Comparison of ENCODE assay signal across 9 cellular contexts in the genomic region with DNA sequence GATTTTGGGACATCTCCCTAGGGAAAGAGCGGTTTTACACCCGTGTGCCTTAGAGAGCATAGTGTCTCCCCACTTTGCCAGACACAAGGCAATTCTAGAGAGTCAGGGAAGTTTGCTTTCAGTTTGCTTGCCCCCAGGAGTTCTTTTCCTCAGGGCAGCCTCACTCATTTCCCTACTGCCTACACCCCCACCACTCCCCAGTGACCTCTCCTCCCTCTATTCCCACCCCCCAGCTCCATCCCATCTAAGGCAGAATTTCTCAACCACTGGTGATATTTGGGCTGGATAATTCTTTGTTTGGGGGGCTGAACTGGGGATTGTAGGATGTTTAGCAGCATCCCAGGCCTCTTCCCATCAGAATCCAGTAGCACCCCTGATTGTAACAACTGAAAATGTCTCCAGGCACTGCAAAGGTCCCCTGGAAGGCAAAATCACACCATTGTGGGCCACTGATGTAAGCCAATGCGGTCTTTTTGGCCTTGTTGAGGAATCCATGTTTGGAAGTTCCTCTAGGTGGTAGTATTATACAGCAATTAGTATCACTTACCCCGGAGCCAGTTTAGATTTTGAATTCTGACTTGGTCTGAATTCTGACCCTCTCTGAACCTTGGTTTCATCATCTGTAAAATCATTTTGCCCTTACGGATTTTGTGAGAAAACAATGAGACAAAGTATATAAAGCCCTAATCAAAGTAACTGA. TPM values are rescaled to one million over a fixed set of nuclear protein-coding genes. Genes with fewer than 3 reads are reported as not detected.
A peak's percentile ranks its signal among the peaks of the same experiment; 100 is the strongest.
DNase-seq lines count a peak whose midpoint lies in the region; ATAC-seq and TF ChIP-seq lines count a peak whose summit lies in the region.
"Had no signal": no experiment of that assay in that cellular context is flagged by ENCODE, and none has a peak within 500 bp of the region (broad histone marks: within the 10 kb centered on the region; RNA-seq: fewer than 3 reads in every experiment).

No MANE protein-coding gene starts in this region.

- TF ChIP-seq CTCF in activated CD8-positive, alpha-beta T cell treated with anti-CD3 and anti-CD28 coated beads for 36 hours (IDR thresholded peaks at IDR 0.05) = peak; percentile 25
- peak; percentile 64 for TF ChIP-seq CTCF in PC-9 (conservative IDR thresholded peaks at IDR 0.05)
- peak; percentile 68 for TF ChIP-seq CTCF in type B pancreatic cell (conservative IDR thresholded peaks at IDR 0.05)
- no peak for TF ChIP-seq CTCF in colonic mucosa (IDR thresholded peaks at IDR 0.05)

- peaks cover under 1% of the 10 kb centered on the region; the same call in 1 of the 2 replicates for H3K9me3 ChIP-seq in PC-9 (ENCODE audit: insufficient read depth, low read depth)
- no peaks in the 10 kb centered on the region for H3K9me3 ChIP-seq in colonic mucosa

- H3K36me3 ChIP-seq in PC-9 (ENCODE audit: low read depth) (no peaks in the 10 kb centered on the region), colonic mucosa (no peaks in the 10 kb centered on the region)

- no peak overlapping the region for H3K27ac ChIP-seq in PC-9
- no peak overlapping the region for H3K27ac ChIP-seq in colonic mucosa

- H3K4me1 Mint-ChIP-seq in activated CD8-positive, alpha-beta T cell treated with anti-CD3 and anti-CD28 coated beads for 36 hours (ENCODE audit: low read depth) = no peaks in the 10 kb centered on the region
- H3K4me1 Mint-ChIP-seq in activated CD8-positive, alpha-beta T cell treated with anti-CD3 and anti-CD28 coated beads, Interleukin-2, amount 10 ng/mL, durations not matched to agents 7 days and 5 days (ENCODE audit: low read depth) = no peaks in the 10 kb centered on the region
- no peaks in the 10 kb centered on the region for H3K4me1 Mint-ChIP-seq in type B pancreatic cell (ENCODE audit: unreplicated experiment)

- H3K4me3 ChIP-seq in PC-9 (no peak overlapping the region), colonic mucosa (no peak overlapping the region)

- no peak for DNase-seq in activated CD8-positive, alpha-beta T cell treated with anti-CD3 and anti-CD28 coated beads for 36 hours
- DNase-seq in activated CD8-positive, alpha-beta T cell treated with anti-CD3 and anti-CD28 coated beads, Interleukin-2, amount 10 ng/mL, durations not matched to agents 7 days and 5 days = no peak
- no peak for DNase-seq in PC-9
- DNase-seq in hepatic stellate cell (ENCODE audit: low spot score) = peak; percentile 12
- no peak for DNase-seq in type B pancreatic cell (ENCODE audit: extremely low spot score, unreplicated experiment)
- no peak for DNase-seq in colonic mucosa
- no peak for DNase-seq in SK-N-DZ (ENCODE audit: low spot score)
- no peak for DNase-seq in COLO668 (lab: John Stamatoyannopoulos, UW; ENCODE audit: unreplicated experiment)
- DNase-seq: left cardiac atrium had no signal

- CTCF ChIA-PET in activated CD8-positive, alpha-beta T cell treated with anti-CD3 and anti-CD28 coated beads for 36 hours (lab: Charles Lee) = interaction anchor here (2.1 kb wide), 1 partner anchor 224 kb away, joined by 13 read pairs; no protein-coding TSS in a partner anchor
- CTCF ChIA-PET in activated CD8-positive, alpha-beta T cell treated with anti-CD3 and anti-CD28 coated beads, Interleukin-2, amount 10 ng/mL, durations not matched to agents 7 days and 5 days (lab: Charles Lee) = interaction anchor here (1.0 kb wide), 1 partner anchor 226 kb away, joined by 3 read pairs; no protein-coding TSS in a partner anchor
- CTCF ChIA-PET in PC-9 (lab: Charles Lee) = interaction anchor here (0.7 kb wide), 1 partner anchor 225 kb away, joined by 3 read pairs; no protein-coding TSS in a partner anchor

- no peak overlapping the region for H2AFZ ChIP-seq in PC-9

- POLR2A ChIA-PET in activated CD8-positive, alpha-beta T cell treated with anti-CD3 and anti-CD28 coated beads for 36 hours (lab: Charles Lee) = no interaction called here
- POLR2A ChIA-PET in activated CD8-positive, alpha-beta T cell treated with anti-CD3 and anti-CD28 coated beads, Interleukin-2, amount 10 ng/mL, durations not matched to agents 7 days and 5 days (lab: Charles Lee) = interaction anchor here (0.5 kb wide), 1 partner anchor 224 kb away, joined by 3 read pairs; no protein-coding TSS in a partner anchor
- POLR2A ChIA-PET in PC-9 (lab: Charles Lee; ENCODE audit: unreplicated experiment) = interaction anchor here (0.5 kb wide), 1 partner anchor 11 kb away, joined by 27 read pairs; no protein-coding TSS in a partner anchor

- no peaks in the 10 kb centered on the region; the same call in 1 of the 2 replicates for H3F3A ChIP-seq in PC-9 (ENCODE audit: insufficient read depth, low read depth)

- H3K9me3 Mint-ChIP-seq in activated CD8-positive, alpha-beta T cell treated with anti-CD3 and anti-CD28 coated beads for 36 hours = no peaks in the 10 kb centered on the region
- H3K9me3 Mint-ChIP-seq in activated CD8-positive, alpha-beta T cell treated with anti-CD3 and anti-CD28 coated beads, Interleukin-2, amount 10 ng/mL, durations not matched to agents 7 days and 5 days (ENCODE audit: insufficient read depth) = no peaks in the 10 kb centered on the region
- peaks cover 5% of the 10 kb centered on the region for H3K9me3 Mint-ChIP-seq in type B pancreatic cell

- H3K4me3 Mint-ChIP-seq in activated CD8-positive, alpha-beta T cell treated with anti-CD3 and anti-CD28 coated beads for 36 hours = no peak overlapping the region
- H3K4me3 Mint-ChIP-seq in activated CD8-positive, alpha-beta T cell treated with anti-CD3 and anti-CD28 coated beads, Interleukin-2, amount 10 ng/mL, durations not matched to agents 7 days and 5 days = no peak overlapping the region
- H3K4me3 Mint-ChIP-seq in type B pancreatic cell = no peak overlapping the region

- no peaks in the 10 kb centered on the region for H3K79me2 ChIP-seq in PC-9 (ENCODE audit: low read depth)

- no peaks in the 10 kb centered on the region for H3K36me3 Mint-ChIP-seq in activated CD8-positive, alpha-beta T cell treated with anti-CD3 and anti-CD28 coated beads for 36 hours (ENCODE audit: low read depth)
- no peaks in the 10 kb centered on the region for H3K36me3 Mint-ChIP-seq in activated CD8-positive, alpha-beta T cell treated with anti-CD3 and anti-CD28 coated beads, Interleukin-2, amount 10 ng/mL, durations not matched to agents 7 days and 5 days (ENCODE audit: low read depth)
- H3K36me3 Mint-ChIP-seq in type B pancreatic cell = peaks cover 4% of the 10 kb centered on the region

- H3K27ac Mint-ChIP-seq in activated CD8-positive, alpha-beta T cell treated with anti-CD3 and anti-CD28 coated beads for 36 hours = no peak overlapping the region
- H3K27ac Mint-ChIP-seq in activated CD8-positive, alpha-beta T cell treated with anti-CD3 and anti-CD28 coated beads, Interleukin-2, amount 10 ng/mL, durations not matched to agents 7 days and 5 days = no peak overlapping the region
- H3K27ac Mint-ChIP-seq in type B pancreatic cell = peak overlapping the region; percentile 57

- H3K9me2 ChIP-seq in PC-9 (ENCODE audit: insufficient read depth) = no peaks in the 10 kb centered on the region

- H4K20me1 ChIP-seq in PC-9 (ENCODE audit: insufficient read depth) = no peaks in the 10 kb centered on the region

- intact Hi-C loops in activated CD8-positive, alpha-beta T cell treated with anti-CD3 and anti-CD28 coated beads for 36 hours (cut with micrococcal nuclease) = no loop called here
- intact Hi-C loops in PC-9 (cut with micrococcal nuclease; ENCODE audit: unreplicated experiment) = loop anchor here (1.0 kb wide), 1 partner anchor 225 kb away; no protein-coding TSS in a partner anchor
- intact Hi-C loops in colonic mucosa (cut with DNase I) = loop anchor here (2.0 kb wide), 1 partner anchor 225 kb away; no protein-coding TSS in a partner anchor

- no peak overlapping the region for H3K4me2 ChIP-seq in PC-9

- no peak overlapping the region for H3K9ac ChIP-seq in colonic mucosa (ENCODE audit: low read depth in 2 of 2, low read length in 2 of 2)

- no peak for ATAC-seq in activated CD8-positive, alpha-beta T cell treated with anti-CD3 and anti-CD28 coated beads for 36 hours
- ATAC-seq in activated CD8-positive, alpha-beta T cell treated with anti-CD3 and anti-CD28 coated beads, Interleukin-2, amount 10 ng/mL, durations not matched to agents 7 days and 5 days = no peak

- peaks cover 33% of the 10 kb centered on the region for H3K27me3 Mint-ChIP-seq in activated CD8-positive, alpha-beta T cell treated with anti-CD3 and anti-CD28 coated beads for 36 hours
- peaks cover 24% of the 10 kb centered on the region for H3K27me3 Mint-ChIP-seq in activated CD8-positive, alpha-beta T cell treated with anti-CD3 and anti-CD28 coated beads, Interleukin-2, amount 10 ng/mL, durations not matched to agents 7 days and 5 days (ENCODE audit: low read depth)
- peaks cover 68% of the 10 kb centered on the region for H3K27me3 Mint-ChIP-seq in type B pancreatic cell

- peaks cover 10% of the 10 kb centered on the region for H3K4me1 ChIP-seq in PC-9 (replicated peaks; ENCODE audit: insufficient read depth)
- no peaks in the 10 kb centered on the region for H3K4me1 ChIP-seq in colonic mucosa

- no peaks in the 10 kb centered on the region for H3K27me3 ChIP-seq in PC-9 (ENCODE audit: insufficient read depth, low read depth)
- H3K27me3 ChIP-seq in colonic mucosa = no peaks in the 10 kb centered on the region

- BruUV-seq in PC-9 (replicated peaks; lab: Mats Ljungman, UMichigan) = no TSS peak

RNA-seq across cellular contexts. Expression of gene EPPIN, which starts 1.3 kb away (rescaled TPM):
- total RNA-seq in activated CD8-positive, alpha-beta T cell treated with anti-CD3 and anti-CD28 coated beads for 36 hours = not detected
- not detected for total RNA-seq in activated CD8-positive, alpha-beta T cell treated with anti-CD3 and anti-CD28 coated beads, Interleukin-2, amount 10 ng/mL, durations not matched to agents 7 days and 5 days
- not detected in 2 replicates for total RNA-seq in PC-9 (2021)
- 0.24 TPM in 1 of 2 replicates, not detected in the other for total RNA-seq in type B pancreatic cell (ENCODE audit: low replicate concordance)
- total RNA-seq in colonic mucosa = not detected
- polyA plus RNA-seq in SK-N-DZ (2014; cell fraction: cytosol; rRNA removed) = not detected in 2 replicates
- not detected in 2 replicates for polyA plus RNA-seq in SK-N-DZ (2014; cell fraction: nucleus; rRNA removed)

RNA-seq across cellular contexts. Expression of gene WFDC6, which starts 6.6 kb away (rescaled TPM):
- not detected for total RNA-seq in activated CD8-positive, alpha-beta T cell treated with anti-CD3 and anti-CD28 coated beads for 36 hours
- not detected for total RNA-seq in activated CD8-positive, alpha-beta T cell treated with anti-CD3 and anti-CD28 coated beads, Interleukin-2, amount 10 ng/mL, durations not matched to agents 7 days and 5 days
- total RNA-seq in PC-9 (2021) = not detected in 2 replicates
- total RNA-seq in type B pancreatic cell (ENCODE audit: low replicate concordance) = 0.50 TPM in 1 of 2 replicates, not detected in the other
- not detected for total RNA-seq in colonic mucosa
- polyA plus RNA-seq in SK-N-DZ (2014; cell fraction: cytosol; rRNA removed) = not detected in 2 replicates
- not detected in 2 replicates for polyA plus RNA-seq in SK-N-DZ (2014; cell fraction: nucleus; rRNA removed)
- total RNA-seq: left cardiac atrium had no signal

RNA-seq across cellular contexts. Expression of gene SPINT3, which starts 30.5 kb away (rescaled TPM):
- not detected for total RNA-seq in activated CD8-positive, alpha-beta T cell treated with anti-CD3 and anti-CD28 coated beads for 36 hours
- not detected for total RNA-seq in activated CD8-positive, alpha-beta T cell treated with anti-CD3 and anti-CD28 coated beads, Interleukin-2, amount 10 ng/mL, durations not matched to agents 7 days and 5 days
- total RNA-seq in PC-9 (2021) = not detected in 2 replicates
- not detected in 2 replicates for total RNA-seq in type B pancreatic cell (ENCODE audit: low replicate concordance)
- not detected for total RNA-seq in colonic mucosa
- not detected in 2 replicates for polyA plus RNA-seq in SK-N-DZ (2014; cell fraction: cytosol; rRNA removed)
- polyA plus RNA-seq in SK-N-DZ (2014; cell fraction: nucleus; rRNA removed) = not detected in 2 replicates
- total RNA-seq: left cardiac atrium had no signal

RNA-seq across cellular contexts. Expression of gene WFDC8, which starts 33.2 kb away (rescaled TPM):
- not detected for total RNA-seq in activated CD8-positive, alpha-beta T cell treated with anti-CD3 and anti-CD28 coated beads for 36 hours
- total RNA-seq in activated CD8-positive, alpha-beta T cell treated with anti-CD3 and anti-CD28 coated beads, Interleukin-2, amount 10 ng/mL, durations not matched to agents 7 days and 5 days = not detected
- total RNA-seq in PC-9 (2021) (not detected in 2 replicates), type B pancreatic cell (ENCODE audit: low replicate concordance) (not detected in 2 replicates), colonic mucosa (not detected)
- not detected in 2 replicates for polyA plus RNA-seq in SK-N-DZ (2014; cell fraction: cytosol; rRNA removed)
- not detected in 2 replicates for polyA plus RNA-seq in SK-N-DZ (2014; cell fraction: nucleus; rRNA removed)
- total RNA-seq: left cardiac atrium had no signal
